ENCODE assay signal across 31 cellular contexts in genomic region chr20:46018611-46019010, GRCh38. TPM values are rescaled to one million over a fixed set of nuclear protein-coding genes. Genes with fewer than 3 reads are reported as not detected.
"Had no signal": no experiment of that assay in that cellular context is flagged by ENCODE, and none has a peak within 500 bp of the region (broad histone marks: within the 10 kb centered on the region; RNA-seq: fewer than 3 reads in every experiment).

No MANE protein-coding gene starts in this region.

- H3K27ac ChIP-seq: adrenal gland, body of pancreas, colonic mucosa, dorsolateral prefrontal cortex, esophagus muscularis mucosa, foreskin keratinocyte, gastrocnemius medialis, heart left ventricle, WERI-Rb-1 had no signal

- DNase-seq: activated B cell treated with CpG ODN at 0.5 μM for 24 hours; activated CD4-positive, alpha-beta T cell treated with anti-CD3 and anti-CD28 coated beads for 48 hours; activated CD4-positive, alpha-beta T cell treated with anti-CD3 and anti-CD28 coated beads, Interleukin-2, amount 50 U/mL, for 1 hour; activated CD4-positive, alpha-beta T cell treated with anti-CD3 and anti-CD28 coated beads, Interleukin-2, amount 50 U/mL, for 48 hours; activated CD8-positive, alpha-beta memory T cell treated with anti-CD3 and anti-CD28 coated beads for 24 hours; activated CD8-positive, alpha-beta T cell treated with anti-CD3 and anti-CD28 coated beads for 36 hours; activated effector memory CD4-positive, alpha-beta T cell treated with Interleukin-2 at 50 U/mL for 16 hours; activated naive CD4-positive, alpha-beta T cell treated with anti-CD3 and anti-CD28 coated beads for 36 hours; activated naive CD8-positive, alpha-beta T cell treated with anti-CD3 and anti-CD28 coated beads for 36 hours; activated naive CD8-positive, alpha-beta T cell treated with anti-CD3 and anti-CD28 coated beads, Interleukin-2, amount 50 U/mL, for 24 hours; activated T-cell treated with anti-CD3 and anti-CD28 coated beads, Interleukin-2, amount 50 U/mL, for 4 hours; adrenal gland; amygdala; aorta; body of pancreas; central memory CD4-positive, alpha-beta T cell; cerebellar nuclear complex; colonic mucosa; dorsolateral prefrontal cortex; effector memory CD4-positive, alpha-beta T cell; endodermal cell; erythroblast; foreskin keratinocyte; gastrocnemius medialis; glutamatergic neuron; heart left ventricle; T1000; WERI-Rb-1 had no signal

- H3K9me3 ChIP-seq: adrenal gland, body of pancreas, colonic mucosa, esophagus muscularis mucosa, gastrocnemius medialis, heart left ventricle had no signal

- H3K27me3 ChIP-seq: adrenal gland had no signal

- H3K4me3 ChIP-seq: adrenal gland, body of pancreas, colonic mucosa, dorsolateral prefrontal cortex, esophagus muscularis mucosa, gastrocnemius medialis, heart left ventricle had no signal

- H3K4me1 ChIP-seq: foreskin keratinocyte had no signal

- ATAC-seq: activated CD4-positive, CD25-positive, alpha-beta regulatory T cell treated with anti-CD3 and anti-CD28 coated beads, Interleukin-2, amount 50 U/mL, for 24 hours; activated CD8-positive, alpha-beta T cell treated with anti-CD3 and anti-CD28 coated beads for 36 hours; activated naive CD8-positive, alpha-beta T cell treated with anti-CD3 and anti-CD28 coated beads, Interleukin-2, amount 50 U/mL, for 24 hours; activated T-cell treated with anti-CD3 and anti-CD28 coated beads, Interleukin-2, amount 50 U/mL, for 4 hours; activated T-helper 17 cell treated with anti-CD3 and anti-CD28 coated beads, Interleukin-2, amount 50 U/mL, for 72 hours; body of pancreas; foreskin keratinocyte; gastrocnemius medialis; heart left ventricle had no signal

- H3K36me3 ChIP-seq: adrenal gland, colonic mucosa, esophagus muscularis mucosa, gastrocnemius medialis, heart left ventricle, WERI-Rb-1 had no signal

RNA-seq across cellular contexts. Expression of gene MMP9, which starts 9.9 kb away (rescaled TPM):
- total RNA-seq: activated naive CD4-positive, alpha-beta T cell treated with anti-CD3 and anti-CD28 coated beads for 36 hours; activated T-helper 17 cell treated with anti-CD3 and anti-CD28 coated beads, Interleukin-2, amount 50 U/mL, for 72 hours had no signal

RNA-seq across cellular contexts. Expression of gene SLC12A5, which starts 10.4 kb away (rescaled TPM):
- total RNA-seq: activated B cell treated with CpG ODN at 0.5 μM for 24 hours; activated naive CD4-positive, alpha-beta T cell treated with anti-CD3 and anti-CD28 coated beads for 36 hours; activated T-cell treated with anti-CD3 and anti-CD28 coated beads, Interleukin-2, amount 50 U/mL, for 4 hours; body of pancreas; gastrocnemius medialis had no signal
- polyA plus RNA-seq: aorta, heart left ventricle had no signal
